In the genomic region with DNA sequence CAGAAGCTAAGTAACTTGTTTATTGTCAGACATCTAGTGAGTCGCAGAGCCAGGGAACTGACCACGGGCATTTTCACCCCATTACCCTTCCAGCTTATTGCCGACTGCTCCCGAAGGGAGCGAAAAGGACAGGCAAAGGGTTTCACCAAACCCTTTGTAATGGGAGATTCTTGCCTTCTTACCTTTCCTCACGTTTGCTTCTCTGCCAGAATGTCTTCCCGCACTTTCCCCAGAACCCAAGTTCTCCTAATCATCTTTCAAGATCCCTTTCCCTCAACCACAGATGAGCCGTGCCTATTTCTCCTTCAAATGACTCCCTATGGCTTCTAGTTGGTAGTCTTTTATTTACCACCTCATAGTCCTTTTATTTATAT, we compare ENCODE assay signal across 8 cellular contexts. TPM values are rescaled to one million over a fixed set of nuclear protein-coding genes. Genes with fewer than 3 reads are reported as not detected.
DNase-seq lines count a peak whose midpoint lies in the region; ATAC-seq and TF ChIP-seq lines count a peak whose summit lies in the region.

No MANE protein-coding gene starts in this region.

- H3K27me3 Mint-ChIP-seq in brain: peaks cover 14% of the 10 kb centered on the region

- H3K4me3 Mint-ChIP-seq in brain: peak overlapping the region; percentile 96 to 100 (median 99)

- ATAC-seq in GM21390 (IDR thresholded peaks at IDR 0.05; ENCODE audit: unreplicated experiment) (no peak), GM19035 (IDR thresholded peaks at IDR 0.05; ENCODE audit: unreplicated experiment) (no peak)

- intact Hi-C loops in vagina (cut with DNase I): no loop called here

- H3K4me1 Mint-ChIP-seq in brain: peaks cover 57% of the 10 kb centered on the region

- TF ChIP-seq CTCF in brain (conservative IDR thresholded peaks at IDR 0.05) (no peak), vagina (IDR thresholded peaks at IDR 0.05) (no peak)

- peak overlapping the region; percentile 98 to 99 (median 99) for H3K27ac Mint-ChIP-seq in brain

- H3K9me3 Mint-ChIP-seq in brain: no peaks in the 10 kb centered on the region

- H3K36me3 ChIP-seq in HUES48 (ENCODE audit: control insufficient read depth, insufficient read depth, low read length) (peaks cover 37% of the 10 kb centered on the region), vagina (peaks cover 0 to 4% of the 10 kb centered on the region in 2 donors)

- no peaks in the 10 kb centered on the region for H3K27me3 ChIP-seq in HUES48 (ENCODE audit: control insufficient read depth, insufficient read depth, low read length)
- no peaks in the 10 kb centered on the region for H3K27me3 ChIP-seq in vagina

- H3K4me1 ChIP-seq in HUES48 (ENCODE audit: control insufficient read depth, insufficient read depth, low read length) (peaks cover 25% of the 10 kb centered on the region), vagina (peaks cover 37% of the 10 kb centered on the region)

- TF ChIP-seq POLR2A in vagina (IDR thresholded peaks at IDR 0.05): no peak

- peak; percentile 18 for DNase-seq in AG08396 (ENCODE audit: low spot score)
- peak; percentile 6 to 12 for DNase-seq in lung microvascular endothelial cell (ENCODE audit: low read depth in 2 of 2)
- no peak for DNase-seq in vagina (ENCODE audit: extremely low spot score in 2 of 2)
- no peak for DNase-seq in NCI-H2107 (lab: John Stamatoyannopoulos, UW)

- H3K27ac ChIP-seq in HUES48 (ENCODE audit: low read depth, low read length) (peak overlapping the region; percentile 93), vagina (peak overlapping the region; percentile 88)

- peak overlapping the region; percentile 82 for H3K9ac ChIP-seq in HUES48 (ENCODE audit: low read depth, low read length)

- peak overlapping the region; percentile 79 for H3K4me3 ChIP-seq in HUES48 (ENCODE audit: low read depth, low read length)
- peak overlapping the region; percentile 99 to 100 for H3K4me3 ChIP-seq in vagina

- no peaks in the 10 kb centered on the region for H3K9me3 ChIP-seq in HUES48 (ENCODE audit: control insufficient read depth, insufficient read depth, low read length)
- no peaks in the 10 kb centered on the region for H3K9me3 ChIP-seq in vagina

- H3K36me3 Mint-ChIP-seq in brain: peaks cover 34% of the 10 kb centered on the region

RNA-seq across cellular contexts. Expression of a gene that starts 0.5 kb away (rescaled TPM):
- polyA plus RNA-seq in brain (ENCODE audit: insufficient read depth, low read depth, low replicate concordance): 26.9 TPM
- total RNA-seq in lung microvascular endothelial cell (68.4 and 69.0 TPM in 2 replicates), vagina (57.5 TPM)

RNA-seq across cellular contexts. Expression of a gene that starts 30.8 kb away (rescaled TPM):
- polyA plus RNA-seq in brain (ENCODE audit: insufficient read depth, low read depth, low replicate concordance): 45.7 TPM
- total RNA-seq in lung microvascular endothelial cell (11.5 and 15.9 TPM in 2 replicates), vagina (30.4 TPM)

RNA-seq across cellular contexts. Expression of a gene that starts 31.5 kb away (rescaled TPM):
- polyA plus RNA-seq in brain (ENCODE audit: insufficient read depth, low read depth, low replicate concordance): 8.4 TPM
- total RNA-seq in lung microvascular endothelial cell: 8.9 and 10.5 TPM in 2 replicates
- 3.7 TPM for total RNA-seq in vagina

RNA-seq across cellular contexts. Expression of a gene that starts 38.7 kb away (rescaled TPM):
- 3.1 TPM for polyA plus RNA-seq in brain (ENCODE audit: insufficient read depth, low read depth, low replicate concordance)
- total RNA-seq in lung microvascular endothelial cell (not detected in 2 replicates), vagina (not detected)

Comparison
In these comparisons a context has a peak if more than half of its experiments do, and no peak if none do; other contexts are left out.
1. DNase-seq: peak in AG08396 (single experiment) and lung microvascular endothelial cell (2 of 2); none in vagina (0 of 2) and NCI-H2107 (single experiment).